In genomic region chr19:16330811-16331690, GRCh38 we compare ENCODE assay signal across 11 cellular contexts. TPM values are rescaled to one million over a fixed set of nuclear protein-coding genes. Genes with fewer than 3 reads are reported as not detected.
A peak's percentile ranks its signal among the peaks of the same experiment; 100 is the strongest.
DNase-seq lines count a peak whose midpoint lies in the region; ATAC-seq and TF ChIP-seq lines count a peak whose summit lies in the region.
"Had no signal": no experiment of that assay in that cellular context is flagged by ENCODE, and none has a peak within 500 bp of the region (broad histone marks: within the 10 kb centered on the region; RNA-seq: fewer than 3 reads in every experiment).

No MANE protein-coding gene starts in this region.

- H3K27ac ChIP-seq in GM23248 (peak overlapping the region; percentile 81), Panc1 (ENCODE audit: low read length) (no peak overlapping the region)
- H3K27ac ChIP-seq: hepatocyte had no signal

- POLR2A ChIA-PET in Panc1 (lab: Charles Lee), result interaction anchor here (0.6 kb wide), 1 partner anchor 37 kb away, joined by 3 read pairs; no protein-coding TSS in a partner anchor

- H3K27ac Mint-ChIP-seq in osteocyte (ENCODE audit: unreplicated experiment), result peak overlapping the region; percentile 45

- ATAC-seq in Panc1 (peak; percentile 40), GM21381 (IDR thresholded peaks at IDR 0.05; ENCODE audit: unreplicated experiment) (no peak)

- peaks cover 20% of the 10 kb centered on the region for H3K79me2 ChIP-seq in GM23248 (ENCODE audit: insufficient read depth)
- H3K79me2 ChIP-seq: hepatocyte had no signal

- H3K27me3 ChIP-seq in GM23248 (replicated peaks; ENCODE audit: insufficient read depth) (no peaks in the 10 kb centered on the region), Panc1 (ENCODE audit: control insufficient read depth, insufficient read depth, low read length) (no peaks in the 10 kb centered on the region)

- no peak overlapping the region for H3K4me2 ChIP-seq in GM23248 (ENCODE audit: unreplicated experiment)
- H3K4me2 ChIP-seq: hepatocyte had no signal

- H2AFZ ChIP-seq in GM23248, result no peak overlapping the region
- H2AFZ ChIP-seq: hepatocyte had no signal

- H3K4me1 ChIP-seq in GM23248 (ENCODE audit: insufficient read depth), result peaks cover 39% of the 10 kb centered on the region
- H3K4me1 ChIP-seq in Panc1 (ENCODE audit: control insufficient read depth, insufficient read depth, low read length), result peaks cover 13% of the 10 kb centered on the region; the same call in 1 of the 2 replicates

- no peaks in the 10 kb centered on the region for H4K20me1 ChIP-seq in GM23248 (ENCODE audit: insufficient read depth)

- H3K4me3 Mint-ChIP-seq in osteocyte (ENCODE audit: unreplicated experiment), result no peak overlapping the region

- DNase-seq in GM23248 (peak; percentile 57), Panc1 (ENCODE audit: low read depth, low spot score) (no peak), osteocyte (ENCODE audit: extremely low spot score, unreplicated experiment) (no peak), C1 segment of cervical spinal cord (lab: John Stamatoyannopoulos, UW) (no peak), SKM-1 (lab: John Stamatoyannopoulos, UW; ENCODE audit: unreplicated experiment) (no peak), NCI-H510A (lab: John Stamatoyannopoulos, UW) (no peak)
- DNase-seq in central memory CD4-positive, alpha-beta T cell, result peak; percentile 44
- DNase-seq: NCI-H2107, SIG-M5 had no signal

- no peak for TF ChIP-seq CTCF in Panc1 (IDR thresholded peaks at IDR 0.05)
- TF ChIP-seq CTCF in osteocyte (IDR thresholded peaks at IDR 0.05), result no peak

- WGBS in GM23248 (ENCODE audit: low coverage in 1 of 2, low lambda C conversion rate in 2 of 2, missing lambda C conversion rate in 2 of 2), 2 experiments, result 55 to 57% methylated on average over 14 to 16 of the region's 16 CpGs

- H3K9me3 Mint-ChIP-seq in osteocyte (ENCODE audit: unreplicated experiment), result no peaks in the 10 kb centered on the region

- H3K36me3 Mint-ChIP-seq in osteocyte (ENCODE audit: unreplicated experiment), result peaks cover 18% of the 10 kb centered on the region

- no TSS peak for BruUV-seq in Panc1 (replicated peaks; lab: Mats Ljungman, UMichigan)

- no peak overlapping the region for H3K4me3 ChIP-seq in GM23248
- H3K4me3 ChIP-seq in Panc1 (ENCODE audit: low read depth in 2 of 2, low read length in 2 of 2), result no peak overlapping the region
- H3K4me3 ChIP-seq: hepatocyte had no signal

- H3K9me3 ChIP-seq in GM23248 (ENCODE audit: low read depth) (no peaks in the 10 kb centered on the region), Panc1 (ENCODE audit: control insufficient read depth, insufficient read depth, low read depth, low read length) (no peaks in the 10 kb centered on the region)

- H3K4me1 Mint-ChIP-seq in osteocyte (ENCODE audit: unreplicated experiment), result peaks cover 24% of the 10 kb centered on the region

- peaks cover 19% of the 10 kb centered on the region for H3K36me3 ChIP-seq in GM23248 (ENCODE audit: low read depth)
- no peaks in the 10 kb centered on the region for H3K36me3 ChIP-seq in Panc1 (ENCODE audit: control insufficient read depth, insufficient read depth, low read length)

- peak overlapping the region; percentile 20; the same call in 1 of the 2 replicates for H3K9ac ChIP-seq in GM23248

- in situ Hi-C loops in GM23248 (cut with MboI), result no loop called here
- in situ Hi-C loops in Panc1 (cut with HindIII; ENCODE audit: low pct_unique_long_range_greater_than_20kb, low sequenced_read_pairs), result no loop called here

- intact Hi-C loops in Panc1 (cut with micrococcal nuclease; ENCODE audit: unreplicated experiment), result no loop called here

- H3F3A ChIP-seq in GM23248 (ENCODE audit: insufficient read depth), result peaks cover 46% of the 10 kb centered on the region

- CTCF ChIA-PET in Panc1 (lab: Charles Lee), result interaction anchor here (0.6 to 1.2 kb wide), 4 partner anchors 27 to 282 kb away, joined by 3 to 10 read pairs (median 3); no protein-coding TSS in a partner anchor

- H3K9me2 ChIP-seq in GM23248 (ENCODE audit: insufficient read depth), result no peaks in the 10 kb centered on the region

- no peaks in the 10 kb centered on the region for H3K27me3 Mint-ChIP-seq in osteocyte (ENCODE audit: unreplicated experiment)

RNA-seq across cellular contexts. Expression of gene KLF2, which starts 6.4 kb away (rescaled TPM):
- total RNA-seq in GM23248 (2014; rRNA removed; shearing (Covaris generic)), result 3.3 and 11.3 TPM in 2 replicates
- polyA plus RNA-seq in GM23248 (2016; fragmentation: Nextera tagmentation; extraction: Ambion mirVana), result 7.8 and 10.8 TPM in 2 replicates
- total RNA-seq in Panc1 (2021; ENCODE audit: unreplicated experiment) (3.5 TPM), osteocyte (41.4 and 55.5 TPM in 2 replicates)
- 8.4 TPM for polyA plus RNA-seq in Panc1 (2012; ENCODE audit: insufficient read length)

Comparison
In these comparisons a context has a peak if more than half of its experiments do, and no peak if none do; other contexts are left out.
1. DNase-seq: peak in GM23248 (single experiment) and central memory CD4-positive, alpha-beta T cell (single experiment); none in Panc1 (single experiment), osteocyte (single experiment), C1 segment of cervical spinal cord (0 of 14), SKM-1 (single experiment) and NCI-H510A (single experiment).